ENCODE assay signal across 26 cellular contexts in genomic region chrX:72716766-72717165, GRCh38. TPM values are rescaled to one million over a fixed set of nuclear protein-coding genes. Genes with fewer than 3 reads are reported as not detected.
"Had no signal": no experiment of that assay in that cellular context is flagged by ENCODE, and none has a peak within 500 bp of the region (broad histone marks: within the 10 kb centered on the region; RNA-seq: fewer than 3 reads in every experiment).

No MANE protein-coding gene starts in this region.

- H3K36me3 ChIP-seq: adrenal gland, breast epithelium, esophagus squamous epithelium, left lung, WERI-Rb-1 had no signal

- H3K4me1 ChIP-seq: breast epithelium, foreskin keratinocyte, left lung had no signal

- DNase-seq: activated CD4-positive, alpha-beta T cell treated with anti-CD3 and anti-CD28 coated beads for 1 hour; activated gamma-delta T cell treated with Interleukin-2 at 50 U/mL for 16 hours; activated T-cell treated with anti-CD3 and anti-CD28 coated beads, Interleukin-2, amount 50 U/mL, for 72 hours; effector CD4-positive, alpha-beta T cell; esophagus squamous epithelium; foreskin keratinocyte; glutamatergic neuron; hippocampal formation; islet precursor cell; left lung; midbrain; occipital lobe; posterior cingulate gyrus; stimulated activated CD4-positive, alpha-beta T cell treated with anti-CD3 and anti-CD28 coated beads, Interleukin-4, amount 100 ng/mL, for 1 hour; stimulated activated naive CD8-positive, alpha-beta T cell treated with anti-CD3 and anti-CD28 coated beads, Interleukin-15, amount 100 ng/mL, for 72 hours; SW 1271; trophoblast cell; WERI-Rb-1 had no signal

- ATAC-seq: activated naive CD4-positive, alpha-beta T cell treated with anti-CD3 and anti-CD28 coated beads, Interleukin-2, amount 50 U/mL, for 72 hours; activated T-cell treated with anti-CD3 and anti-CD28 coated beads, Interleukin-2, amount 50 U/mL, for 72 hours; foreskin keratinocyte; left lung; stimulated activated naive CD8-positive, alpha-beta T cell treated with anti-CD3 and anti-CD28 coated beads, Interleukin-15, amount 100 ng/mL, for 72 hours had no signal

- H3K27me3 ChIP-seq: adrenal gland, esophagus squamous epithelium, foreskin keratinocyte, left lung had no signal

- H3K4me3 ChIP-seq: adrenal gland, breast epithelium, esophagus squamous epithelium, left lung, skin epidermis had no signal

- H3K9me3 ChIP-seq: adrenal gland, breast epithelium, esophagus squamous epithelium, left lung had no signal

- H3K27ac ChIP-seq: adrenal gland, breast epithelium, esophagus squamous epithelium, foreskin keratinocyte, left lung, skin epidermis, WERI-Rb-1 had no signal

RNA-seq across cellular contexts. Expression of gene DMRTC1B, which starts 59.9 kb away (rescaled TPM):
- total RNA-seq: activated CD8-positive, alpha-beta memory T cell treated with anti-CD3 and anti-CD28 coated beads for 36 hours; astrocyte; esophagus squamous epithelium; foreskin keratinocyte; lung microvascular endothelial cell; T-helper 2 cell treated with Interferon-gamma antibody and Interleukin-4, amounts not matched to agents 100 ng/mL and 5 ng/mL, for 36 hours had no signal
